ENCODE assay signal across 21 cellular contexts in the genomic region with DNA sequence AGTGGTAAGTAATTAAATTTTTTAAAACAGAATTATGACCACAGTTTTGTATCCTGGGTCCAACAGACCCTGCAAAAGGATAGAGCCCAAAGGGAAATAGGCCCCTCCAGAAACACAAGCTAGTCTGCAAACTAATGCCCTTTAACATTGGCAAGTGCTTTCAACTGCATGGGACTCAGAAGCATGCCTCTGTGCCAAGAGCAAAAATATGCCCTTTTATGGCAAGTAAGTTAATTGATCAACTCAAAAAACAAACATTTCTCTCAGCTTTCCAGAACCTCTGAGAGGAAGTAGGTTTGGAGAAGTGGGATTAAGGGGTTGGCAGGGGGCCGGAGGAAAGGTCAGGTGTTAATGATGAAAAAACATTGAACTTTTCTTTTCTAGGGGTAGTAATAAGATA.
"Had no signal": no experiment of that assay in that cellular context is flagged by ENCODE, and none has a peak within 500 bp of the region (broad histone marks: within the 10 kb centered on the region; RNA-seq: fewer than 3 reads in every experiment).

No MANE protein-coding gene starts in this region.

- DNase-seq: activated CD8-positive, alpha-beta memory T cell treated with anti-CD3 and anti-CD28 coated beads, Interleukin-2, amount 50 U/mL, for 48 hours; activated naive CD4-positive, alpha-beta T cell treated with Interleukin-2 at 50 U/mL for 16 hours; activated T-cell treated with anti-CD3 and anti-CD28 coated beads, Interleukin-2, amount 50 U/mL, for 48 hours; aorta; effector CD8-positive, alpha-beta T cell; hypothalamus; left ventricle myocardium superior; mammary epithelial cell; midbrain; natural killer cell; pancreas; psoas muscle; substantia nigra; T-helper 9 cell; thyroid gland; upper lobe of right lung had no signal

- H3K4me3 ChIP-seq: gastroesophageal sphincter, pancreas, psoas muscle, right atrium auricular region, thyroid gland, upper lobe of right lung had no signal

- H3K36me3 ChIP-seq: brain microvascular endothelial cell, gastroesophageal sphincter, pancreas, right atrium auricular region, thyroid gland, upper lobe of right lung had no signal

- H3K4me1 ChIP-seq: gastroesophageal sphincter, psoas muscle, right atrium auricular region, thyroid gland, upper lobe of right lung had no signal

- H3K9me3 ChIP-seq: gastroesophageal sphincter, pancreas, psoas muscle, right atrium auricular region, thyroid gland, upper lobe of right lung had no signal

- H3K27me3 ChIP-seq: brain microvascular endothelial cell, pancreas, right atrium auricular region, thyroid gland had no signal

- ATAC-seq: esophagus mucosa, gastroesophageal sphincter, left ventricle myocardium superior, natural killer cell, pancreas, psoas muscle, upper lobe of right lung, WTC11 had no signal

- H3K27ac ChIP-seq: brain microvascular endothelial cell, gastroesophageal sphincter, pancreas, psoas muscle, right atrium auricular region, thyroid gland, upper lobe of right lung had no signal
